10 cellular contexts compared by ENCODE assay signal in genomic region chr1:69568435-69569280, GRCh38. TPM values are rescaled to one million over a fixed set of nuclear protein-coding genes. Genes with fewer than 3 reads are reported as not detected.
A peak's percentile ranks its signal among the peaks of the same experiment; 100 is the strongest.
DNase-seq lines count a peak whose midpoint lies in the region; ATAC-seq and TF ChIP-seq lines count a peak whose summit lies in the region.
"Had no signal": no experiment of that assay in that cellular context is flagged by ENCODE, and none has a peak within 500 bp of the region (broad histone marks: within the 10 kb centered on the region; RNA-seq: fewer than 3 reads in every experiment).

No MANE protein-coding gene starts in this region.

- H3K4me3 Mint-ChIP-seq in activated T-cell treated with anti-CD3 and anti-CD28 coated beads, Interleukin-2, amount 50 U/mL, for 4 hours = peak overlapping the region; percentile 75
- H3K4me3 Mint-ChIP-seq in activated T-cell treated with anti-CD3 and anti-CD28 coated beads, Interleukin-2, amount 50 U/mL, for 24 hours = no peak overlapping the region

- H3K4me1 Mint-ChIP-seq in activated T-cell treated with anti-CD3 and anti-CD28 coated beads, Interleukin-2, amount 50 U/mL, for 4 hours (ENCODE audit: low read depth) = peaks cover 4% of the 10 kb centered on the region
- H3K4me1 Mint-ChIP-seq in activated T-cell treated with anti-CD3 and anti-CD28 coated beads, Interleukin-2, amount 50 U/mL, for 24 hours (ENCODE audit: low read depth) = peaks cover 6% of the 10 kb centered on the region

- H3K36me3 ChIP-seq in lower lobe of right lung (no peaks in the 10 kb centered on the region), upper lobe of left lung (no peaks in the 10 kb centered on the region)
- H3K36me3 ChIP-seq: SJSA1 had no signal

- no peaks in the 10 kb centered on the region for H3K9me3 Mint-ChIP-seq in activated T-cell treated with anti-CD3 and anti-CD28 coated beads, Interleukin-2, amount 50 U/mL, for 4 hours
- peaks cover 2% of the 10 kb centered on the region for H3K9me3 Mint-ChIP-seq in activated T-cell treated with anti-CD3 and anti-CD28 coated beads, Interleukin-2, amount 50 U/mL, for 24 hours

- H3K4me3 ChIP-seq in cardiac fibroblast (replicated peaks in 1 of 2; ENCODE audit: low read depth in 2 of 2, low read length in 2 of 2) (peak overlapping the region; percentile 19 to 26), lower lobe of right lung (peak overlapping the region; percentile 48), upper lobe of left lung (peak overlapping the region in 3 of 4 donors; percentile 31 to 47 (median 46))

- H3K9me3 ChIP-seq in lower lobe of right lung = no peaks in the 10 kb centered on the region
- no peaks in the 10 kb centered on the region for H3K9me3 ChIP-seq in upper lobe of left lung

- intact Hi-C loops in lower lobe of right lung (cut with DNase I) = no loop called here

- H3K27me3 ChIP-seq in lower lobe of right lung (ENCODE audit: low read depth) (peaks cover 48% of the 10 kb centered on the region), upper lobe of left lung (peaks cover 0 to 23% (median 10%) of the 10 kb centered on the region in 4 donors)

- no peak overlapping the region for H3K27ac Mint-ChIP-seq in activated T-cell treated with anti-CD3 and anti-CD28 coated beads, Interleukin-2, amount 50 U/mL, for 24 hours

- ATAC-seq in activated T-cell treated with anti-CD3 and anti-CD28 coated beads, Interleukin-2, amount 50 U/mL, for 4 hours = peak in 1 of 2 donors; percentile 24
- ATAC-seq in lower lobe of right lung (peak; percentile 21), upper lobe of left lung (ENCODE audit: low FRiP score in 2 of 2) (peak in 1 of 2 donors; percentile 12), GM18498 (IDR thresholded peaks at IDR 0.05; ENCODE audit: unreplicated experiment) (no peak)

- no peak for DNase-seq in activated T-cell treated with anti-CD3 and anti-CD28 coated beads, Interleukin-2, amount 50 U/mL, for 4 hours
- no peak for DNase-seq in activated T-cell treated with anti-CD3 and anti-CD28 coated beads, Interleukin-2, amount 50 U/mL, for 24 hours
- DNase-seq in cardiac fibroblast (ENCODE audit: low read depth in 2 of 2) (no peak), lower lobe of right lung (no peak), upper lobe of left lung (peak in 1 of 2 donors; percentile 66), NK-92 (lab: John Stamatoyannopoulos, UW; ENCODE audit: unreplicated experiment) (no peak), COLO829 (ENCODE audit: low spot score) (no peak)

- TF ChIP-seq POLR2A in upper lobe of left lung (IDR thresholded peaks at IDR 0.05) = no peak

- whole genome bisulfite sequencing in upper lobe of left lung, 2 donors = 4 to 5% methylated on average over 24 to 34 of the region's 49 CpGs

- TF ChIP-seq EP300 in upper lobe of left lung (IDR thresholded peaks at IDR 0.05) = no peak

- H3K36me3 Mint-ChIP-seq in activated T-cell treated with anti-CD3 and anti-CD28 coated beads, Interleukin-2, amount 50 U/mL, for 4 hours (ENCODE audit: insufficient read depth) = no peaks in the 10 kb centered on the region
- H3K36me3 Mint-ChIP-seq in activated T-cell treated with anti-CD3 and anti-CD28 coated beads, Interleukin-2, amount 50 U/mL, for 24 hours (ENCODE audit: low read depth) = no peaks in the 10 kb centered on the region

- H3K27ac ChIP-seq in lower lobe of right lung (no peak overlapping the region), upper lobe of left lung (no peak overlapping the region)
- H3K27ac ChIP-seq: SJSA1 had no signal

- H3K4me1 ChIP-seq in lower lobe of right lung (peaks cover 24% of the 10 kb centered on the region), upper lobe of left lung (peaks cover 10 to 31% (median 15%) of the 10 kb centered on the region in 4 donors)

- peaks cover 34% of the 10 kb centered on the region for H3K27me3 Mint-ChIP-seq in activated T-cell treated with anti-CD3 and anti-CD28 coated beads, Interleukin-2, amount 50 U/mL, for 4 hours (ENCODE audit: low read depth)
- H3K27me3 Mint-ChIP-seq in activated T-cell treated with anti-CD3 and anti-CD28 coated beads, Interleukin-2, amount 50 U/mL, for 24 hours = peaks cover 52% of the 10 kb centered on the region

- TF ChIP-seq CTCF in cardiac fibroblast (IDR thresholded peaks at IDR 0.05; ENCODE audit: low read depth, low read length) (no peak), lower lobe of right lung (IDR thresholded peaks at IDR 0.05) (no peak), upper lobe of left lung (IDR thresholded peaks at IDR 0.05) (no peak)

RNA-seq across cellular contexts. Expression of gene LRRC7, which starts 0.9 kb away (rescaled TPM):
- under 1 TPM in 1 of 3 donors, not detected in 2; 0.27 TPM for total RNA-seq in activated T-cell treated with anti-CD3 and anti-CD28 coated beads, Interleukin-2, amount 50 U/mL, for 4 hours
- not detected for total RNA-seq in lower lobe of right lung
- not detected for total RNA-seq in upper lobe of left lung
- total RNA-seq: Daoy had no signal
